1 cellular context compared by ENCODE assay signal in the genomic region with DNA sequence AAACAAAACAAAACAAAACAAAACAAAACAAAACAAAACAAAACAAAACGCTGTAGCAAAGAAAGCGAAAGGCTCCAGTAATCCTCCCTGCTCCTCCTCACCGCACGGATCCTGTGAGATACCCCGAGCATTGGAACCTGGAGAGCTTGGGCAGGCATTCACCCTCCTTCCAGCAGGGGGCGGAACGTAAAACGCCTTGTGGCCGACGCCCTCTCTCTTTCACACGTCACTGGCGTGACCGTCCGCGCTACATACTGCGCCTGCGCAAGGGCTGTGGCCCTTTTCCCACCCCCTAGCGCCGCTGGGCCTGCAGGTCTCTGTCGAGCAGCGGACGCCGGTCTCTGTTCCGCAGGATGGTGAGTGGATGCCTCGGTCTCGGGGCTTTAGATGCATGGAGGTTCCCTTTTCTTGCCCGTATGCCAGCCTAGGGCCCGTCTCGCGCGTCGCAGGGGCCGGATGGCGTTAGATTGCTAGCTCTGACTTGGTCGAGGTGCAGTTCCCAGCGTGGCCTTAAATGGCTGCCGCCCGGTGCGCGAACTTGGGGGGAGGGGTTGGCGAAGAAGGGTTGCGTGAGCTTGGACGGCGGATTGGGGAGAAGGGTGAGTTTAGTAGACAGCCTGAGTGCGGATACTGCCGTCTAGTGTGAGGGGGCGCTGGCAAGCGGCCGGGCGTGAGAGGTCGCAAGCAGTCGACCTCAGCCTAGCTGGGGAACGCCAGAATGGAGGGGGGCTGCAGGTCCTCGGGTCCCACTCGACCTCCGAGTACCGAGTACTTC.
TF ChIP-seq lines count a peak whose summit lies in the region.

A gene (plus strand): TSS at position 279 of the 775 bp plus-strand sequence. CDS start 75 bp downstream, at position 354.

TF ChIP-seq in GM12878, 131 proteins besides CTCF, POLR2A, EP300 and RAD21 (continued from another document and continues in another):
- TF ChIP-seq, protein P1, sequence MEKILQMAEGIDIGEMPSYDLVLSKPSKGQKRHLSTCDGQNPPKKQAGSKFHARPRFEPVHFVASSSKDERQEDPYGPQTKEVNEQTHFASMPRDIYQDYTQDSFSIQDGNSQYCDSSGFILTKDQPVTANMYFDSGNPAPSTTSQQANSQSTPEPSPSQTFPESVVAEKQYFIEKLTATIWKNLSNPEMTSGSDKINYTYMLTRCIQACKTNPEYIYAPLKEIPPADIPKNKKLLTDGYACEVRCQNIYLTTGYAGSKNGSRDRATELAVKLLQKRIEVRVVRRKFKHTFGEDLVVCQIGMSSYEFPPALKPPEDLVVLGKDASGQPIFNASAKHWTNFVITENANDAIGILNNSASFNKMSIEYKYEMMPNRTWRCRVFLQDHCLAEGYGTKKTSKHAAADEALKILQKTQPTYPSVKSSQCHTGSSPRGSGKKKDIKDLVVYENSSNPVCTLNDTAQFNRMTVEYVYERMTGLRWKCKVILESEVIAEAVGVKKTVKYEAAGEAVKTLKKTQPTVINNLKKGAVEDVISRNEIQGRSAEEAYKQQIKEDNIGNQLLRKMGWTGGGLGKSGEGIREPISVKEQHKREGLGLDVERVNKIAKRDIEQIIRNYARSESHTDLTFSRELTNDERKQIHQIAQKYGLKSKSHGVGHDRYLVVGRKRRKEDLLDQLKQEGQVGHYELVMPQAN (conservative IDR thresholded peaks at IDR 0.05), result peak; percentile 95
- TF ChIP-seq ATF7 (IDR thresholded peaks at IDR 0.05; ENCODE audit: low read depth) (peak; percentile 73), NFYA (IDR thresholded peaks at IDR 0.05; ENCODE audit: borderline replicate concordance, low read depth, low read length) (no peak), MEF2A (IDR thresholded peaks at IDR 0.05; ENCODE audit: insufficient read depth, low read depth, low read length) (0 out of 2 replicates have a peak, but pooled peaks have one; percentile 49), SMC3 (IDR thresholded peaks at IDR 0.05; ENCODE audit: borderline replicate concordance, low read length) (no peak), FOS (IDR thresholded peaks at IDR 0.05; ENCODE audit: borderline replicate concordance, extremely low read depth, insufficient read length) (no peak), MTA3 (IDR thresholded peaks at IDR 0.05; ENCODE audit: borderline replicate concordance, low read length) (no peak; the same call in 1 of the 2 replicates), ZNF274 (IDR thresholded peaks at IDR 0.05; ENCODE audit: insufficient read depth, insufficient read length) (no peak), CHD4 (IDR thresholded peaks at IDR 0.05) (no peak), ESRRA (IDR thresholded peaks at IDR 0.05; ENCODE audit: low read length) (0 out of 2 replicates have a peak, but pooled peaks have one; percentile 83), RB1 (IDR thresholded peaks at IDR 0.05; ENCODE audit: borderline replicate concordance) (peak; percentile 98), FOXM1 (IDR thresholded peaks at IDR 0.05; ENCODE audit: low read depth, low read length) (peak; percentile 87; the same call in 1 of the 2 replicates), EZH2 (IDR thresholded peaks at IDR 0.05; ENCODE audit: borderline replicate concordance, control insufficient read depth, low read depth, low read length) (no peak), YBX1 (IDR thresholded peaks at IDR 0.05) (no peak), CEBPB (IDR thresholded peaks at IDR 0.05; ENCODE audit: borderline replicate concordance in 1 of 2, low read depth in 2 of 2, low read length in 2 of 2) (no peak), ZNF207 (IDR thresholded peaks at IDR 0.05; ENCODE audit: borderline replicate concordance) (peak; percentile 100), ZNF384 (IDR thresholded peaks at IDR 0.05; ENCODE audit: borderline replicate concordance, low read depth, low read length) (no peak), TARDBP (IDR thresholded peaks at IDR 0.05; ENCODE audit: borderline replicate concordance) (peak; percentile 46), RBBP5 (conservative IDR thresholded peaks at IDR 0.05) (peak; percentile 98; the same call in 1 of the 2 replicates), LARP7 (IDR thresholded peaks at IDR 0.05) (peak; percentile 99), MEF2B (IDR thresholded peaks at IDR 0.05; ENCODE audit: partially characterized antibody, poor library complexity, severe bottlenecking) (peak; percentile 56), SMAD5 (IDR thresholded peaks at IDR 0.05; ENCODE audit: low read depth) (peak; percentile 99), SPI1 (IDR thresholded peaks at IDR 0.05; ENCODE audit: borderline replicate concordance, insufficient read depth, low read depth, low read length) (no peak), NBN (IDR thresholded peaks at IDR 0.05) (peak; percentile 99), STAT1 (conservative IDR thresholded peaks at IDR 0.05) (peak; percentile 94; the same call in 1 of the 2 replicates), SIX5 (IDR thresholded peaks at IDR 0.05; ENCODE audit: low read depth, low read length, severe bottlenecking) (peak; percentile 19), ZNF622 (IDR thresholded peaks at IDR 0.05) (no peak), JUND (IDR thresholded peaks at IDR 0.05; ENCODE audit: low read depth, low read length) (no peak), SMARCA5 (IDR thresholded peaks at IDR 0.05) (peak; percentile 94), SREBF2 (IDR thresholded peaks at IDR 0.05; ENCODE audit: low read length) (no peak), TCF3 (IDR thresholded peaks at IDR 0.05; ENCODE audit: borderline replicate concordance, insufficient read depth, low read depth, low read length) (peak; percentile 42; the same call in 1 of the 2 replicates), TCF12 (IDR thresholded peaks at IDR 0.05; ENCODE audit: low read depth, low read length) (peak; percentile 64; the same call in 1 of the 2 replicates), BMI1 (IDR thresholded peaks at IDR 0.05; ENCODE audit: borderline replicate concordance) (no peak), RAD51 (IDR thresholded peaks at IDR 0.05) (0 out of 2 replicates have a peak, but pooled peaks have one; percentile 5), ETV6 (conservative IDR thresholded peaks at IDR 0.05 in 1 of 2, IDR thresholded peaks at IDR 0.05 in 1 of 2; ENCODE audit: borderline replicate concordance in 1 of 2, low read depth in 1 of 2) (peak in 1 of 2 experiments; percentile 6; a peak in 1 of 4 replicates), IKZF2 (IDR thresholded peaks at IDR 0.05) (peak; percentile 58 to 65), ZNF24 (IDR thresholded peaks at IDR 0.05) (no peak; the same call in none of the 2 replicates)
- TF ChIP-seq, protein P2, sequence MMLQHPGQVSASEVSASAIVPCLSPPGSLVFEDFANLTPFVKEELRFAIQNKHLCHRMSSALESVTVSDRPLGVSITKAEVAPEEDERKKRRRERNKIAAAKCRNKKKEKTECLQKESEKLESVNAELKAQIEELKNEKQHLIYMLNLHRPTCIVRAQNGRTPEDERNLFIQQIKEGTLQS (IDR thresholded peaks at IDR 0.05; ENCODE audit: borderline replicate concordance, extremely low read depth, low read depth, low read length), result no peak
- TF ChIP-seq, protein P3, sequence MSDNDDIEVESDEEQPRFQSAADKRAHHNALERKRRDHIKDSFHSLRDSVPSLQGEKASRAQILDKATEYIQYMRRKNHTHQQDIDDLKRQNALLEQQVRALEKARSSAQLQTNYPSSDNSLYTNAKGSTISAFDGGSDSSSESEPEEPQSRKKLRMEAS (IDR thresholded peaks at IDR 0.05; ENCODE audit: low read depth, low read length), result peak; percentile 96; the same call in 1 of the 2 replicates
- TF ChIP-seq, protein P4, sequence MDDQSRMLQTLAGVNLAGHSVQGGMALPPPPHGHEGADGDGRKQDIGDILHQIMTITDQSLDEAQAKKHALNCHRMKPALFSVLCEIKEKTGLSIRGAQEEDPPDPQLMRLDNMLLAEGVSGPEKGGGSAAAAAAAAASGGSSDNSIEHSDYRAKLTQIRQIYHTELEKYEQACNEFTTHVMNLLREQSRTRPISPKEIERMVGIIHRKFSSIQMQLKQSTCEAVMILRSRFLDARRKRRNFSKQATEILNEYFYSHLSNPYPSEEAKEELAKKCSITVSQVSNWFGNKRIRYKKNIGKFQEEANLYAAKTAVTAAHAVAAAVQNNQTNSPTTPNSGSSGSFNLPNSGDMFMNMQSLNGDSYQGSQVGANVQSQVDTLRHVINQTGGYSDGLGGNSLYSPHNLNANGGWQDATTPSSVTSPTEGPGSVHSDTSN (IDR thresholded peaks at IDR 0.05; ENCODE audit: insufficient replicate concordance, low read depth, low read length), result no peak
- TF ChIP-seq, protein P5, sequence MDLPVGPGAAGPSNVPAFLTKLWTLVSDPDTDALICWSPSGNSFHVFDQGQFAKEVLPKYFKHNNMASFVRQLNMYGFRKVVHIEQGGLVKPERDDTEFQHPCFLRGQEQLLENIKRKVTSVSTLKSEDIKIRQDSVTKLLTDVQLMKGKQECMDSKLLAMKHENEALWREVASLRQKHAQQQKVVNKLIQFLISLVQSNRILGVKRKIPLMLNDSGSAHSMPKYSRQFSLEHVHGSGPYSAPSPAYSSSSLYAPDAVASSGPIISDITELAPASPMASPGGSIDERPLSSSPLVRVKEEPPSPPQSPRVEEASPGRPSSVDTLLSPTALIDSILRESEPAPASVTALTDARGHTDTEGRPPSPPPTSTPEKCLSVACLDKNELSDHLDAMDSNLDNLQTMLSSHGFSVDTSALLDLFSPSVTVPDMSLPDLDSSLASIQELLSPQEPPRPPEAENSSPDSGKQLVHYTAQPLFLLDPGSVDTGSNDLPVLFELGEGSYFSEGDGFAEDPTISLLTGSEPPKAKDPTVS (IDR thresholded peaks at IDR 0.05; ENCODE audit: low read depth, low read length), result no peak
- TF ChIP-seq, protein P6, sequence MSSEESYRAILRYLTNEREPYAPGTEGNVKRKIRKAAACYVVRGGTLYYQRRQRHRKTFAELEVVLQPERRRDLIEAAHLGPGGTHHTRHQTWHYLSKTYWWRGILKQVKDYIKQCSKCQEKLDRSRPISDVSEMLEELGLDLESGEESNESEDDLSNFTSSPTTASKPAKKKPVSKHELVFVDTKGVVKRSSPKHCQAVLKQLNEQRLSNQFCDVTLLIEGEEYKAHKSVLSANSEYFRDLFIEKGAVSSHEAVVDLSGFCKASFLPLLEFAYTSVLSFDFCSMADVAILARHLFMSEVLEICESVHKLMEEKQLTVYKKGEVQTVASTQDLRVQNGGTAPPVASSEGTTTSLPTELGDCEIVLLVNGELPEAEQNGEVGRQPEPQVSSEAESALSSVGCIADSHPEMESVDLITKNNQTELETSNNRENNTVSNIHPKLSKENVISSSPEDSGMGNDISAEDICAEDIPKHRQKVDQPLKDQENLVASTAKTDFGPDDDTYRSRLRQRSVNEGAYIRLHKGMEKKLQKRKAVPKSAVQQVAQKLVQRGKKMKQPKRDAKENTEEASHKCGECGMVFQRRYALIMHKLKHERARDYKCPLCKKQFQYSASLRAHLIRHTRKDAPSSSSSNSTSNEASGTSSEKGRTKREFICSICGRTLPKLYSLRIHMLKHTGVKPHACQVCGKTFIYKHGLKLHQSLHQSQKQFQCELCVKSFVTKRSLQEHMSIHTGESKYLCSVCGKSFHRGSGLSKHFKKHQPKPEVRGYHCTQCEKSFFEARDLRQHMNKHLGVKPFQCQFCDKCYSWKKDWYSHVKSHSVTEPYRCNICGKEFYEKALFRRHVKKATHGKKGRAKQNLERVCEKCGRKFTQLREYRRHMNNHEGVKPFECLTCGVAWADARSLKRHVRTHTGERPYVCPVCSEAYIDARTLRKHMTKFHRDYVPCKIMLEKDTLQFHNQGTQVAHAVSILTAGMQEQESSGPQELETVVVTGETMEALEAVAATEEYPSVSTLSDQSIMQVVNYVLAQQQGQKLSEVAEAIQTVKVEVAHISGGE (CRISPR knock-in tag; IDR thresholded peaks at IDR 0.05), result no peak
- TF ChIP-seq, protein P7, sequence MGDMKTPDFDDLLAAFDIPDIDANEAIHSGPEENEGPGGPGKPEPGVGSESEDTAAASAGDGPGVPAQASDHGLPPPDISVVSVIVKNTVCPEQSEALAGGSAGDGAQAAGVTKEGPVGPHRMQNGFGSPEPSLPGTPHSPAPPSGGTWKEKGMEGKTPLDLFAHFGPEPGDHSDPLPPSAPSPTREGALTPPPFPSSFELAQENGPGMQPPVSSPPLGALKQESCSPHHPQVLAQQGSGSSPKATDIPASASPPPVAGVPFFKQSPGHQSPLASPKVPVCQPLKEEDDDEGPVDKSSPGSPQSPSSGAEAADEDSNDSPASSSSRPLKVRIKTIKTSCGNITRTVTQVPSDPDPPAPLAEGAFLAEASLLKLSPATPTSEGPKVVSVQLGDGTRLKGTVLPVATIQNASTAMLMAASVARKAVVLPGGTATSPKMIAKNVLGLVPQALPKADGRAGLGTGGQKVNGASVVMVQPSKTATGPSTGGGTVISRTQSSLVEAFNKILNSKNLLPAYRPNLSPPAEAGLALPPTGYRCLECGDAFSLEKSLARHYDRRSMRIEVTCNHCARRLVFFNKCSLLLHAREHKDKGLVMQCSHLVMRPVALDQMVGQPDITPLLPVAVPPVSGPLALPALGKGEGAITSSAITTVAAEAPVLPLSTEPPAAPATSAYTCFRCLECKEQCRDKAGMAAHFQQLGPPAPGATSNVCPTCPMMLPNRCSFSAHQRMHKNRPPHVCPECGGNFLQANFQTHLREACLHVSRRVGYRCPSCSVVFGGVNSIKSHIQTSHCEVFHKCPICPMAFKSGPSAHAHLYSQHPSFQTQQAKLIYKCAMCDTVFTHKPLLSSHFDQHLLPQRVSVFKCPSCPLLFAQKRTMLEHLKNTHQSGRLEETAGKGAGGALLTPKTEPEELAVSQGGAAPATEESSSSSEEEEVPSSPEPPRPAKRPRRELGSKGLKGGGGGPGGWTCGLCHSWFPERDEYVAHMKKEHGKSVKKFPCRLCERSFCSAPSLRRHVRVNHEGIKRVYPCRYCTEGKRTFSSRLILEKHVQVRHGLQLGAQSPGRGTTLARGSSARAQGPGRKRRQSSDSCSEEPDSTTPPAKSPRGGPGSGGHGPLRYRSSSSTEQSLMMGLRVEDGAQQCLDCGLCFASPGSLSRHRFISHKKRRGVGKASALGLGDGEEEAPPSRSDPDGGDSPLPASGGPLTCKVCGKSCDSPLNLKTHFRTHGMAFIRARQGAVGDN (IDR thresholded peaks at IDR 0.05), result peak; percentile 95
- TF ChIP-seq, protein P8, sequence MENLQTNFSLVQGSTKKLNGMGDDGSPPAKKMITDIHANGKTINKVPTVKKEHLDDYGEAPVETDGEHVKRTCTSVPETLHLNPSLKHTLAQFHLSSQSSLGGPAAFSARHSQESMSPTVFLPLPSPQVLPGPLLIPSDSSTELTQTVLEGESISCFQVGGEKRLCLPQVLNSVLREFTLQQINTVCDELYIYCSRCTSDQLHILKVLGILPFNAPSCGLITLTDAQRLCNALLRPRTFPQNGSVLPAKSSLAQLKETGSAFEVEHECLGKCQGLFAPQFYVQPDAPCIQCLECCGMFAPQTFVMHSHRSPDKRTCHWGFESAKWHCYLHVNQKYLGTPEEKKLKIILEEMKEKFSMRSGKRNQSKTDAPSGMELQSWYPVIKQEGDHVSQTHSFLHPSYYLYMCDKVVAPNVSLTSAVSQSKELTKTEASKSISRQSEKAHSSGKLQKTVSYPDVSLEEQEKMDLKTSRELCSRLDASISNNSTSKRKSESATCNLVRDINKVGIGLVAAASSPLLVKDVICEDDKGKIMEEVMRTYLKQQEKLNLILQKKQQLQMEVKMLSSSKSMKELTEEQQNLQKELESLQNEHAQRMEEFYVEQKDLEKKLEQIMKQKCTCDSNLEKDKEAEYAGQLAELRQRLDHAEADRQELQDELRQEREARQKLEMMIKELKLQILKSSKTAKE (IDR thresholded peaks at IDR 0.05; ENCODE audit: low read depth, poor library complexity, severe bottlenecking), result peak; percentile 72
